Comparison of ENCODE assay signal across 10 cellular contexts in the genomic region with DNA sequence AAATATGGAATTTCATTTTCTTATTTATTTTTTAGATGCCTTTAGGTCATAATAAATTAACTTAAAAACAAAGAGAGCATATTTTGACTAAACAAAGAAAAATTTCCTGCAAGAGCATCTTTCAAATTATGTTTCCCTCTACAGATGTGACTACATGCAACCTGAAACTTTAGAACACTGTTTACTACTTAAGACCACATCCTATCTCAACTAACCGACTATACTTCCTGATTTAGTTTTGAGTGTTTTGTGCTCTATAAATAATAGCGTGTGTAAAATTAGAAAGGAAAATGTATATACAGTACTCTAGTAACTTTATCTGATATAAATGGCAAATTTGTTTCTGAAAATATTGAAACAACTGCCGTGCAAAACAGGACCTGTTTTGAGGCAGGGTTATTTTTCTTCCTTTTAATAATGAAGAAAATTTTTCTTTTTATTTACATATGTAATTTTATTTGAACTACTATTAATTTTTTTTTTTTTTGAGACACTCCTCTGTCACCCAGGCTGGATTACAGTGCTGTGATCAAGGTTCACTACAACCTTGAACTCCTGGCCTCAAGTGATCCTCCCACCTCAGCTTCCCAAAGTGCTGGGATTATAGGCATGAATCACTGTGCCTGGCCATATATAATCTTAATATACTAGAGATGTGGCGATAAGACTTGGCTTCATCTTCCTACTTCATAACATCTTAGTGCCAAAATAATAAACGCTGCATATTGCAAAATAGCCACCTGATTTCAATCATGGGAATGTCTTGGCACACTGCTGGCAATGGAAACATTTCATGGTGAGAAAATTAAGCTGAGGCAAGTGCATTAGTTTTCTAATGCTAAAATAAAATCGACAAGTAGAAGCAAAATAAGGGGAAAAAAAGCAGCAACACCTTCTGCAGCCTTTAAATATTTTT. TPM values are rescaled to one million over a fixed set of nuclear protein-coding genes. Genes with fewer than 3 reads are reported as not detected.
DNase-seq lines count a peak whose midpoint lies in the region; ATAC-seq and TF ChIP-seq lines count a peak whose summit lies in the region.
"Had no signal": no experiment of that assay in that cellular context is flagged by ENCODE, and none has a peak within 500 bp of the region (broad histone marks: within the 10 kb centered on the region; RNA-seq: fewer than 3 reads in every experiment).

No MANE protein-coding gene starts in this region.

- WGBS in tibial nerve, 2 donors = 87 to 89% methylated on average over 6 of the region's 6 CpGs

- intact Hi-C loops in mucosa of descending colon (cut with DNase I, micrococcal nuclease) = no loop called here

- TF ChIP-seq CTCF in mucosa of descending colon (IDR thresholded peaks at IDR 0.05) (no peak), tibial nerve (IDR thresholded peaks at IDR 0.05) (no peak)

- no peaks in the 10 kb centered on the region for H3K9me3 ChIP-seq in mucosa of descending colon
- H3K9me3 ChIP-seq in tibial nerve = no peaks in the 10 kb centered on the region

- TF ChIP-seq EP300 in tibial nerve (IDR thresholded peaks at IDR 0.05) = no peak

- H3K27ac Mint-ChIP-seq in activated CD4-positive, alpha-beta T cell treated with anti-CD3 and anti-CD28 coated beads, Interleukin-2, amount 10 ng/mL, durations not matched to agents 7 days and 5 days = peak overlapping the region; percentile 84

- H3K4me1 ChIP-seq in mucosa of descending colon (ENCODE audit: low read depth) = no peaks in the 10 kb centered on the region
- H3K4me1 ChIP-seq in tibial nerve = no peaks in the 10 kb centered on the region

- H3K4me3 ChIP-seq in mucosa of descending colon (no peak overlapping the region), H7 (ENCODE audit: insufficient read depth, low read depth, low read length) (no peak overlapping the region), tibial nerve (no peak overlapping the region)
- H3K4me3 ChIP-seq: dorsolateral prefrontal cortex had no signal

- H3K27me3 ChIP-seq in H7 (ENCODE audit: control insufficient read depth, insufficient read depth, low read length) = no peaks in the 10 kb centered on the region
- H3K27me3 ChIP-seq in tibial nerve = no peaks in the 10 kb centered on the region
- H3K27me3 ChIP-seq: dorsolateral prefrontal cortex had no signal

- ATAC-seq in GM21825 (IDR thresholded peaks at IDR 0.05; ENCODE audit: unreplicated experiment) (peak; percentile 89), HG03460 (IDR thresholded peaks at IDR 0.05; ENCODE audit: unreplicated experiment) (peak; percentile 90), mucosa of descending colon (peak; percentile 95)

- H3K36me3 ChIP-seq in mucosa of descending colon (ENCODE audit: low read depth) = peaks cover 7% of the 10 kb centered on the region
- peaks cover 50% of the 10 kb centered on the region for H3K36me3 ChIP-seq in H7 (replicated peaks; ENCODE audit: control insufficient read depth, insufficient read depth, low read length)
- peaks cover 6 to 91% (median 30%) of the 10 kb centered on the region in 3 donors for H3K36me3 ChIP-seq in tibial nerve

- POLR2A ChIA-PET in activated CD4-positive, alpha-beta T cell treated with anti-CD3 and anti-CD28 coated beads, Interleukin-2, amount 10 ng/mL, durations not matched to agents 7 days and 5 days (lab: Charles Lee) = no interaction called here

- H3K27me3 Mint-ChIP-seq in activated CD4-positive, alpha-beta T cell treated with anti-CD3 and anti-CD28 coated beads, Interleukin-2, amount 10 ng/mL, durations not matched to agents 7 days and 5 days = no peaks in the 10 kb centered on the region

- peak overlapping the region; percentile 50 for H3K4me3 Mint-ChIP-seq in activated CD4-positive, alpha-beta T cell treated with anti-CD3 and anti-CD28 coated beads, Interleukin-2, amount 10 ng/mL, durations not matched to agents 7 days and 5 days

- CTCF ChIA-PET in activated CD4-positive, alpha-beta T cell treated with anti-CD3 and anti-CD28 coated beads, Interleukin-2, amount 10 ng/mL, durations not matched to agents 7 days and 5 days (lab: Charles Lee) = interaction anchor here (0.9 kb wide), 1 partner anchor 13 kb away, joined by 5 read pairs; no protein-coding TSS in a partner anchor

- peaks cover 69% of the 10 kb centered on the region for H3K36me3 Mint-ChIP-seq in activated CD4-positive, alpha-beta T cell treated with anti-CD3 and anti-CD28 coated beads, Interleukin-2, amount 10 ng/mL, durations not matched to agents 7 days and 5 days (ENCODE audit: low read depth)

- H3K9me3 Mint-ChIP-seq in activated CD4-positive, alpha-beta T cell treated with anti-CD3 and anti-CD28 coated beads, Interleukin-2, amount 10 ng/mL, durations not matched to agents 7 days and 5 days = no peaks in the 10 kb centered on the region

- peaks cover 39% of the 10 kb centered on the region for H3K4me1 Mint-ChIP-seq in activated CD4-positive, alpha-beta T cell treated with anti-CD3 and anti-CD28 coated beads, Interleukin-2, amount 10 ng/mL, durations not matched to agents 7 days and 5 days

- TF ChIP-seq POLR2A in tibial nerve (IDR thresholded peaks at IDR 0.05) = no peak

- H3K27ac ChIP-seq in tibial nerve = no peak overlapping the region
- H3K27ac ChIP-seq: dorsolateral prefrontal cortex had no signal

- no peak for DNase-seq in activated CD4-positive, alpha-beta T cell treated with anti-CD3 and anti-CD28 coated beads, Interleukin-2, amount 10 ng/mL, durations not matched to agents 7 days and 5 days
- no peak for DNase-seq in activated CD4-positive, alpha-beta T cell treated with anti-CD3 and anti-CD28 coated beads for 1 hour
- DNase-seq in mucosa of descending colon (no peak), NCI-H187 (lab: John Stamatoyannopoulos, UW) (no peak), H7 (no peak), tibial nerve (ENCODE audit: low spot score in 2 of 2) (no peak)
- DNase-seq: ACHN, dorsolateral prefrontal cortex had no signal

RNA-seq across cellular contexts. Expression of a gene that starts 12.3 kb away (rescaled TPM):
- 100 to 1,000 TPM; 110 to 127 TPM for total RNA-seq in activated CD4-positive, alpha-beta T cell treated with anti-CD3 and anti-CD28 coated beads, Interleukin-2, amount 10 ng/mL, durations not matched to agents 7 days and 5 days
- total RNA-seq in mucosa of descending colon (100 to 1,000 TPM in 1 of 3 donors, 10 to 100 TPM in 2; 74.8 to 108 (median 94.9) TPM), tibial nerve (100 to 1,000 TPM in 1 of 4 donors, 10 to 100 TPM in 3; 76.5 to 108 (median 96.1) TPM)
- total RNA-seq in H7 (2014; rRNA removed; shearing (Covaris generic)) = 44.3 and 65.3 TPM in 2 replicates

RNA-seq across cellular contexts. Expression of a gene that starts 21.0 kb away (rescaled TPM):
- total RNA-seq in activated CD4-positive, alpha-beta T cell treated with anti-CD3 and anti-CD28 coated beads, Interleukin-2, amount 10 ng/mL, durations not matched to agents 7 days and 5 days = under 1 TPM; 0.12 to 0.15 TPM
- total RNA-seq in mucosa of descending colon = 10 to 100 TPM in 1 of 3 donors, 1 to 10 TPM in 2; 1.2 to 19.7 (median 1.3) TPM
- 0.03 and 0.11 TPM in 2 replicates for total RNA-seq in H7 (2014; rRNA removed; shearing (Covaris generic))
- 10 to 100 TPM; 11.0 to 76.2 (median 26.7) TPM for total RNA-seq in tibial nerve
